In the genomic region with DNA sequence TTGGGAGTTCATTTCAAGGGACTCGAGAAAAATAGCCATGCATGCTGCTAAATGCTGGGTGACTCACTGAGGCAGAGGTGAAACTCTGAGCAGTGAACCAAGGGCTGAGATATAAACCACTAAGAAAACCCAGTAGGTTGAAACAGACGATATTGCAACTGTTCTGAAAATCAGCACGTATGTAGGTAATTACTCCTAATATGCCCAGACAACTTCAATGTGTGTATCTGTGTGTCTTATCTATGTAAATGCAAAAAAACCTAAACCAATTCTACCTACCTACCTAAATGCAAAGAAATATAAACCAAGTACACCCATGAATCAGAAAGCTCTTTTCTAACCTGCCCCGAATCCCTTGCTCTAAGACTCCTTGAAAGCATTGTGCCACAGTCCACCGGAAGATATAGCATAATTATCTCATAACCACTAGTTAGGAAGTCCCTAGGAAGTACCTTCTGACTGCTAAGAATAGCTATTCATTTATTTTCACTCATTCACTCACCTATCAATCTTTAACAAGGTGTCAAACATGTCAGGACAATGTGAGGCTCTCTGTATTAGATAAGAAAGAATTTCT, we compare ENCODE assay signal across 1 cellular context.
TF ChIP-seq lines count a peak whose summit lies in the region.

No MANE protein-coding gene starts in this region.

TF ChIP-seq in GM12878, 131 proteins besides CTCF, POLR2A, EP300 and RAD21 (continued from another document):
- TF ChIP-seq, protein P1, sequence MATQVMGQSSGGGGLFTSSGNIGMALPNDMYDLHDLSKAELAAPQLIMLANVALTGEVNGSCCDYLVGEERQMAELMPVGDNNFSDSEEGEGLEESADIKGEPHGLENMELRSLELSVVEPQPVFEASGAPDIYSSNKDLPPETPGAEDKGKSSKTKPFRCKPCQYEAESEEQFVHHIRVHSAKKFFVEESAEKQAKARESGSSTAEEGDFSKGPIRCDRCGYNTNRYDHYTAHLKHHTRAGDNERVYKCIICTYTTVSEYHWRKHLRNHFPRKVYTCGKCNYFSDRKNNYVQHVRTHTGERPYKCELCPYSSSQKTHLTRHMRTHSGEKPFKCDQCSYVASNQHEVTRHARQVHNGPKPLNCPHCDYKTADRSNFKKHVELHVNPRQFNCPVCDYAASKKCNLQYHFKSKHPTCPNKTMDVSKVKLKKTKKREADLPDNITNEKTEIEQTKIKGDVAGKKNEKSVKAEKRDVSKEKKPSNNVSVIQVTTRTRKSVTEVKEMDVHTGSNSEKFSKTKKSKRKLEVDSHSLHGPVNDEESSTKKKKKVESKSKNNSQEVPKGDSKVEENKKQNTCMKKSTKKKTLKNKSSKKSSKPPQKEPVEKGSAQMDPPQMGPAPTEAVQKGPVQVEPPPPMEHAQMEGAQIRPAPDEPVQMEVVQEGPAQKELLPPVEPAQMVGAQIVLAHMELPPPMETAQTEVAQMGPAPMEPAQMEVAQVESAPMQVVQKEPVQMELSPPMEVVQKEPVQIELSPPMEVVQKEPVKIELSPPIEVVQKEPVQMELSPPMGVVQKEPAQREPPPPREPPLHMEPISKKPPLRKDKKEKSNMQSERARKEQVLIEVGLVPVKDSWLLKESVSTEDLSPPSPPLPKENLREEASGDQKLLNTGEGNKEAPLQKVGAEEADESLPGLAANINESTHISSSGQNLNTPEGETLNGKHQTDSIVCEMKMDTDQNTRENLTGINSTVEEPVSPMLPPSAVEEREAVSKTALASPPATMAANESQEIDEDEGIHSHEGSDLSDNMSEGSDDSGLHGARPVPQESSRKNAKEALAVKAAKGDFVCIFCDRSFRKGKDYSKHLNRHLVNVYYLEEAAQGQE (IDR thresholded peaks at IDR 0.05; ENCODE audit: low read depth, low read length), result no peak
- TF ChIP-seq, protein P2, sequence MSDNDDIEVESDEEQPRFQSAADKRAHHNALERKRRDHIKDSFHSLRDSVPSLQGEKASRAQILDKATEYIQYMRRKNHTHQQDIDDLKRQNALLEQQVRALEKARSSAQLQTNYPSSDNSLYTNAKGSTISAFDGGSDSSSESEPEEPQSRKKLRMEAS (IDR thresholded peaks at IDR 0.05; ENCODE audit: low read depth, low read length), result no peak
- TF ChIP-seq TAF1 (IDR thresholded peaks at IDR 0.05; ENCODE audit: borderline replicate concordance, low read depth, low read length) (no peak), CEBPB (IDR thresholded peaks at IDR 0.05; ENCODE audit: borderline replicate concordance in 1 of 2, low read depth in 2 of 2, low read length in 2 of 2) (no peak), TARDBP (IDR thresholded peaks at IDR 0.05; ENCODE audit: borderline replicate concordance) (no peak), ZZZ3 (IDR thresholded peaks at IDR 0.05; ENCODE audit: control insufficient read depth, insufficient read length, low read depth) (no peak), RCOR1 (conservative IDR thresholded peaks at IDR 0.05; ENCODE audit: low read depth, low read length) (no peak), MTA3 (IDR thresholded peaks at IDR 0.05; ENCODE audit: borderline replicate concordance, low read length) (no peak)
- TF ChIP-seq, protein P3, sequence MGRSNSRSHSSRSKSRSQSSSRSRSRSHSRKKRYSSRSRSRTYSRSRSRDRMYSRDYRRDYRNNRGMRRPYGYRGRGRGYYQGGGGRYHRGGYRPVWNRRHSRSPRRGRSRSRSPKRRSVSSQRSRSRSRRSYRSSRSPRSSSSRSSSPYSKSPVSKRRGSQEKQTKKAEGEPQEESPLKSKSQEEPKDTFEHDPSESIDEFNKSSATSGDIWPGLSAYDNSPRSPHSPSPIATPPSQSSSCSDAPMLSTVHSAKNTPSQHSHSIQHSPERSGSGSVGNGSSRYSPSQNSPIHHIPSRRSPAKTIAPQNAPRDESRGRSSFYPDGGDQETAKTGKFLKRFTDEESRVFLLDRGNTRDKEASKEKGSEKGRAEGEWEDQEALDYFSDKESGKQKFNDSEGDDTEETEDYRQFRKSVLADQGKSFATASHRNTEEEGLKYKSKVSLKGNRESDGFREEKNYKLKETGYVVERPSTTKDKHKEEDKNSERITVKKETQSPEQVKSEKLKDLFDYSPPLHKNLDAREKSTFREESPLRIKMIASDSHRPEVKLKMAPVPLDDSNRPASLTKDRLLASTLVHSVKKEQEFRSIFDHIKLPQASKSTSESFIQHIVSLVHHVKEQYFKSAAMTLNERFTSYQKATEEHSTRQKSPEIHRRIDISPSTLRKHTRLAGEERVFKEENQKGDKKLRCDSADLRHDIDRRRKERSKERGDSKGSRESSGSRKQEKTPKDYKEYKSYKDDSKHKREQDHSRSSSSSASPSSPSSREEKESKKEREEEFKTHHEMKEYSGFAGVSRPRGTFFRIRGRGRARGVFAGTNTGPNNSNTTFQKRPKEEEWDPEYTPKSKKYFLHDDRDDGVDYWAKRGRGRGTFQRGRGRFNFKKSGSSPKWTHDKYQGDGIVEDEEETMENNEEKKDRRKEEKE (IDR thresholded peaks at IDR 0.05), result no peak
- TF ChIP-seq, protein P4, sequence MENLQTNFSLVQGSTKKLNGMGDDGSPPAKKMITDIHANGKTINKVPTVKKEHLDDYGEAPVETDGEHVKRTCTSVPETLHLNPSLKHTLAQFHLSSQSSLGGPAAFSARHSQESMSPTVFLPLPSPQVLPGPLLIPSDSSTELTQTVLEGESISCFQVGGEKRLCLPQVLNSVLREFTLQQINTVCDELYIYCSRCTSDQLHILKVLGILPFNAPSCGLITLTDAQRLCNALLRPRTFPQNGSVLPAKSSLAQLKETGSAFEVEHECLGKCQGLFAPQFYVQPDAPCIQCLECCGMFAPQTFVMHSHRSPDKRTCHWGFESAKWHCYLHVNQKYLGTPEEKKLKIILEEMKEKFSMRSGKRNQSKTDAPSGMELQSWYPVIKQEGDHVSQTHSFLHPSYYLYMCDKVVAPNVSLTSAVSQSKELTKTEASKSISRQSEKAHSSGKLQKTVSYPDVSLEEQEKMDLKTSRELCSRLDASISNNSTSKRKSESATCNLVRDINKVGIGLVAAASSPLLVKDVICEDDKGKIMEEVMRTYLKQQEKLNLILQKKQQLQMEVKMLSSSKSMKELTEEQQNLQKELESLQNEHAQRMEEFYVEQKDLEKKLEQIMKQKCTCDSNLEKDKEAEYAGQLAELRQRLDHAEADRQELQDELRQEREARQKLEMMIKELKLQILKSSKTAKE (IDR thresholded peaks at IDR 0.05; ENCODE audit: low read depth, poor library complexity, severe bottlenecking), result peak; percentile 46
